12 cellular contexts compared by ENCODE assay signal in genomic region chr10:74079914-74080590, GRCh38.
DNase-seq lines count a peak whose midpoint lies in the region; ATAC-seq and TF ChIP-seq lines count a peak whose summit lies in the region.
"Had no signal": no experiment of that assay in that cellular context is flagged by ENCODE, and none has a peak within 500 bp of the region (broad histone marks: within the 10 kb centered on the region; RNA-seq: fewer than 3 reads in every experiment).

No MANE protein-coding gene starts in this region.

- ATAC-seq in activated CD8-positive, alpha-beta memory T cell treated with anti-CD3 and anti-CD28 coated beads, Interleukin-2, amount 10 ng/mL, durations not matched to agents 7 days and 5 days, result peak; percentile 32
- no peak for ATAC-seq in GM19023 (IDR thresholded peaks at IDR 0.05; ENCODE audit: unreplicated experiment)

- no peaks in the 10 kb centered on the region for H3K9me3 Mint-ChIP-seq in activated CD8-positive, alpha-beta memory T cell treated with anti-CD3 and anti-CD28 coated beads, Interleukin-2, amount 10 ng/mL, durations not matched to agents 7 days and 5 days (ENCODE audit: low read depth)

- H3K4me1 Mint-ChIP-seq in activated CD8-positive, alpha-beta memory T cell treated with anti-CD3 and anti-CD28 coated beads, Interleukin-2, amount 10 ng/mL, durations not matched to agents 7 days and 5 days, result peaks cover 48% of the 10 kb centered on the region

- H3K4me1 ChIP-seq in PC-9 (replicated peaks; ENCODE audit: insufficient read depth) (peaks cover 43% of the 10 kb centered on the region), skeletal muscle satellite cell (ENCODE audit: control insufficient read depth, insufficient read depth, low read length) (peaks cover 38% of the 10 kb centered on the region), Peyer's patch (peaks cover 0 to 10% (median 0%) of the 10 kb centered on the region in 4 donors)
- H3K4me1 ChIP-seq: parathyroid adenoma had no signal

- no peak overlapping the region for H2AFZ ChIP-seq in PC-9
- H2AFZ ChIP-seq: parathyroid adenoma had no signal

- H3K27ac Mint-ChIP-seq in activated CD8-positive, alpha-beta memory T cell treated with anti-CD3 and anti-CD28 coated beads, Interleukin-2, amount 10 ng/mL, durations not matched to agents 7 days and 5 days, result no peak overlapping the region

- H3K36me3 Mint-ChIP-seq in activated CD8-positive, alpha-beta memory T cell treated with anti-CD3 and anti-CD28 coated beads, Interleukin-2, amount 10 ng/mL, durations not matched to agents 7 days and 5 days, result peaks cover 20% of the 10 kb centered on the region

- TF ChIP-seq CTCF in PC-9 (conservative IDR thresholded peaks at IDR 0.05) (no peak), Peyer's patch (IDR thresholded peaks at IDR 0.05) (no peak)

- H3K4me3 ChIP-seq in PC-9 (no peak overlapping the region), skeletal muscle satellite cell (ENCODE audit: low read length) (peak overlapping the region; percentile 43), Peyer's patch (no peak overlapping the region)
- H3K4me3 ChIP-seq: coronary artery, uterus had no signal

- POLR2A ChIA-PET in PC-9 (lab: Charles Lee; ENCODE audit: unreplicated experiment), result interaction anchor here (0.5 to 0.9 kb wide), 4 partner anchors 28 to 1783 kb away, joined by 5 to 7 read pairs (median 6); no protein-coding TSS in a partner anchor

- no peak overlapping the region for H3K4me3 Mint-ChIP-seq in activated CD8-positive, alpha-beta memory T cell treated with anti-CD3 and anti-CD28 coated beads, Interleukin-2, amount 10 ng/mL, durations not matched to agents 7 days and 5 days

- intact Hi-C loops in PC-9 (cut with micrococcal nuclease; ENCODE audit: unreplicated experiment), result loop anchor here (2.0 to 5.0 kb wide), 5 partner anchors 23 to 139 kb away; partner anchors contain the start of gene VCL

- CTCF ChIA-PET in activated CD8-positive, alpha-beta memory T cell treated with anti-CD3 and anti-CD28 coated beads, Interleukin-2, amount 10 ng/mL, durations not matched to agents 7 days and 5 days (lab: Charles Lee), result interaction anchor here (0.8 to 4.6 kb wide), 15 partner anchors 12 to 200 kb away, joined by 3 to 42 read pairs (median 7); no protein-coding TSS in a partner anchor
- CTCF ChIA-PET in PC-9 (lab: Charles Lee), result interaction anchor here (0.5 to 2.9 kb wide), 5 partner anchors 101 to 306 kb away, joined by 3 to 27 read pairs (median 8); no protein-coding TSS in a partner anchor

- TF ChIP-seq POLR2A in Peyer's patch (IDR thresholded peaks at IDR 0.05), result no peak

- no peaks in the 10 kb centered on the region for H4K20me1 ChIP-seq in PC-9 (ENCODE audit: insufficient read depth)

- H3K9ac ChIP-seq in skeletal muscle satellite cell (ENCODE audit: low read depth, low read length), result peak overlapping the region; percentile 54
- H3K9ac ChIP-seq: parathyroid adenoma had no signal

- no peak for DNase-seq in activated CD8-positive, alpha-beta memory T cell treated with anti-CD3 and anti-CD28 coated beads, Interleukin-2, amount 10 ng/mL, durations not matched to agents 7 days and 5 days
- no peak for DNase-seq in activated CD8-positive, alpha-beta memory T cell treated with anti-CD3 and anti-CD28 coated beads, Interleukin-2, amount 50 U/mL, for 48 hours
- DNase-seq in PC-9, result peak in 1 of 2 experiments; percentile 49
- no peak for DNase-seq in epithelial cell of prostate (ENCODE audit: low read depth, low spot score)
- no peak for DNase-seq in Peyer's patch
- DNase-seq in stimulated activated CD4-positive, alpha-beta T cell treated with anti-CD3 and anti-CD28 coated beads, Interleukin-2, amount 100 ng/mL, for 48 hours, result no peak
- DNase-seq: NCI-H446 treated with DMSO at 0.1 percent for 48 hours, uterus had no signal

- H3F3A ChIP-seq in PC-9 (ENCODE audit: insufficient read depth, low read depth), result peaks cover 66% of the 10 kb centered on the region

- H3K27me3 ChIP-seq in PC-9 (ENCODE audit: insufficient read depth, low read depth) (no peaks in the 10 kb centered on the region), skeletal muscle satellite cell (ENCODE audit: control insufficient read depth, insufficient read depth, low read length) (no peaks in the 10 kb centered on the region), Peyer's patch (no peaks in the 10 kb centered on the region)
- H3K27me3 ChIP-seq: uterus had no signal

- no peaks in the 10 kb centered on the region for H3K9me2 ChIP-seq in PC-9 (ENCODE audit: insufficient read depth)

- H3K27me3 Mint-ChIP-seq in activated CD8-positive, alpha-beta memory T cell treated with anti-CD3 and anti-CD28 coated beads, Interleukin-2, amount 10 ng/mL, durations not matched to agents 7 days and 5 days, result no peaks in the 10 kb centered on the region

- H3K79me2 ChIP-seq in PC-9 (ENCODE audit: low read depth), result peaks cover 34% of the 10 kb centered on the region; the same call in 1 of the 2 replicates
- H3K79me2 ChIP-seq: parathyroid adenoma had no signal

- H3K9me3 ChIP-seq in PC-9 (ENCODE audit: insufficient read depth, low read depth) (no peaks in the 10 kb centered on the region), skeletal muscle satellite cell (replicated peaks; ENCODE audit: low read length) (no peaks in the 10 kb centered on the region), Peyer's patch (no peaks in the 10 kb centered on the region)
- H3K9me3 ChIP-seq: uterus had no signal

- H3K27ac ChIP-seq in PC-9, result peak overlapping the region; percentile 66
- peak overlapping the region; percentile 65 for H3K27ac ChIP-seq in epithelial cell of prostate
- H3K27ac ChIP-seq in Peyer's patch, result no peak overlapping the region
- H3K27ac ChIP-seq: parathyroid adenoma had no signal

- H3K36me3 ChIP-seq in PC-9 (ENCODE audit: low read depth) (peaks cover 27% of the 10 kb centered on the region), skeletal muscle satellite cell (ENCODE audit: insufficient read depth, low read length) (peaks cover 45% of the 10 kb centered on the region), Peyer's patch (peaks cover 0 to 28% (median 0%) of the 10 kb centered on the region in 3 donors)
- H3K36me3 ChIP-seq: uterus had no signal

- no TSS peak for BruUV-seq in PC-9 (replicated peaks; lab: Mats Ljungman, UMichigan)

- H3K4me2 ChIP-seq in PC-9 (peak overlapping the region; percentile 39), skeletal muscle satellite cell (ENCODE audit: low read length) (peak overlapping the region; percentile 75)

Comparison
In these comparisons a context has a peak if more than half of its experiments do, and no peak if none do; other contexts are left out.
1. H3K27ac ChIP-seq: peak in PC-9 (single experiment) and epithelial cell of prostate (single experiment); none in Peyer's patch (0 of 4).